In the genomic region with DNA sequence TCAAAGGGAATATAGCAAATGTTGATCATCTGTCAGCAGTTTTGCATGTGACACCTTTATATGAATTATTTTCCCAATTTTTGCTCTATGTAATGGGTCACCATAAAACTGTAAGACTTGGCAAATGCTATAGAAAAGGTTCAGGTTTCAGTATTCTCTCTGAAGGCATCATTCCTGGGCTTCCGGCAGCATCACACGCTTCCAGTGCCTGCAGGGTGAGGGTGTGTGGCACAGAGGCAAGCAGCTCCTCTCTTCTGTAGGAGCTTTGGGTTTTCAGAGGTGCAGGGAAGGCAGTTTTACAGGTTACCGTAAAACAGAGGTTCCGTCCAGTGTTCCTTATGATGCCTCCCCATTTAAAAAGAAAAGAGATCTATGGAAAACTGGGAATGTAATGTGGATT, we compare ENCODE assay signal across 14 cellular contexts.
"Had no signal": no experiment of that assay in that cellular context is flagged by ENCODE, and none has a peak within 500 bp of the region (broad histone marks: within the 10 kb centered on the region; RNA-seq: fewer than 3 reads in every experiment).

No MANE protein-coding gene starts in this region.

- H3K27me3 Mint-ChIP-seq: progenitor cell of endocrine pancreas had no signal

- H3K4me1 Mint-ChIP-seq: mesothelial cell of epicardium, neural crest cell had no signal

- H3K4me3 Mint-ChIP-seq: activated T-cell treated with anti-CD3 and anti-CD28 coated beads, Interleukin-2, amount 50 U/mL, for 4 hours; mesothelial cell of epicardium; neural crest cell; T-helper 1 cell treated with Interleukin-12 subunit alpha and Interleukin-12 subunit beta and Interleukin-4 antibody, amounts not matched to agents 30 μg/mL and 1 μg/mL, for 36 hours had no signal

- H3K9me3 ChIP-seq: breast epithelium, gastrocnemius medialis, thyroid gland had no signal

- H3K4me1 ChIP-seq: breast epithelium, gastrocnemius medialis had no signal

- H3K36me3 ChIP-seq: gastrocnemius medialis, thyroid gland had no signal

- H3K27ac ChIP-seq: breast epithelium, gastrocnemius medialis, thyroid gland had no signal

- H3K27ac Mint-ChIP-seq: mesothelial cell of epicardium had no signal

- H3K4me3 ChIP-seq: breast epithelium, gastrocnemius medialis, lung, thyroid gland had no signal

- DNase-seq: activated CD4-positive, alpha-beta T cell treated with anti-CD3 and anti-CD28 coated beads, Interleukin-2, amount 50 U/mL, for 4 hours; activated T-cell treated with anti-CD3 and anti-CD28 coated beads, Interleukin-2, amount 50 U/mL, for 4 hours; cerebellar nuclear complex; cortex of kidney; gastrocnemius medialis; stimulated activated CD4-positive, alpha-beta T cell treated with anti-CD3 and anti-CD28 coated beads, Interleukin-2, amount 100 ng/mL, for 24 hours; stimulated activated naive CD4-positive, alpha-beta T cell treated with Interleukin-2 at 50 U/mL for 16 hours; thyroid gland had no signal

- ATAC-seq: activated T-cell treated with anti-CD3 and anti-CD28 coated beads, Interleukin-2, amount 50 U/mL, for 4 hours; gastrocnemius medialis had no signal

- H3K27me3 ChIP-seq: breast epithelium, gastrocnemius medialis, thyroid gland had no signal
